ENCODE assay signal across 15 cellular contexts in genomic region chr16:15605869-15606520, GRCh38. TPM values are rescaled to one million over a fixed set of nuclear protein-coding genes. Genes with fewer than 3 reads are reported as not detected.
DNase-seq lines count a peak whose midpoint lies in the region; ATAC-seq and TF ChIP-seq lines count a peak whose summit lies in the region.
"Had no signal": no experiment of that assay in that cellular context is flagged by ENCODE, and none has a peak within 500 bp of the region (broad histone marks: within the 10 kb centered on the region; RNA-seq: fewer than 3 reads in every experiment).

No MANE protein-coding gene starts in this region.

- H3K27me3 Mint-ChIP-seq in CD14-positive monocyte (ENCODE audit: low read depth in 3 of 3), result no peaks in the 10 kb centered on the region
- H3K27me3 Mint-ChIP-seq in activated naive CD8-positive, alpha-beta T cell treated with anti-CD3 and anti-CD28 coated beads, Interleukin-2, amount 10 ng/mL, durations not matched to agents 7 days and 5 days, result no peaks in the 10 kb centered on the region
- H3K27me3 Mint-ChIP-seq in naive B cell, result no peaks in the 10 kb centered on the region

- intact Hi-C loops in CD14-positive monocyte (cut with micrococcal nuclease) (no loop called here), breast epithelium (cut with DNase I; ENCODE audit: low total_unique reads) (no loop called here)

- no peak for TF ChIP-seq CTCF in CD14-positive monocyte (IDR thresholded peaks at IDR 0.05)
- no peak for TF ChIP-seq CTCF in breast epithelium (IDR thresholded peaks at IDR 0.05)

- H3K4me3 Mint-ChIP-seq in CD14-positive monocyte (no peak overlapping the region), naive B cell (no peak overlapping the region)
- H3K4me3 Mint-ChIP-seq in activated naive CD8-positive, alpha-beta T cell treated with anti-CD3 and anti-CD28 coated beads, Interleukin-2, amount 10 ng/mL, durations not matched to agents 7 days and 5 days, result peak overlapping the region; percentile 4

- no peak overlapping the region for H3K4me3 ChIP-seq in breast epithelium
- H3K4me3 ChIP-seq: body of pancreas, transverse colon had no signal

- ATAC-seq in activated naive CD8-positive, alpha-beta T cell treated with anti-CD3 and anti-CD28 coated beads, Interleukin-2, amount 10 ng/mL, durations not matched to agents 7 days and 5 days (ENCODE audit: low read depth), result no peak
- no peak for ATAC-seq in naive B cell (ENCODE audit: low read depth in 2 of 2)
- no peak for ATAC-seq in GM18867 (IDR thresholded peaks at IDR 0.05; ENCODE audit: unreplicated experiment)
- ATAC-seq: body of pancreas, SK-N-SH treated with all-trans-retinoic acid at 6 μM for 48 hours had no signal

- no peaks in the 10 kb centered on the region for H3K27me3 ChIP-seq in breast epithelium
- H3K27me3 ChIP-seq: body of pancreas, transverse colon had no signal

- H3K36me3 ChIP-seq in breast epithelium, result peaks cover 15% of the 10 kb centered on the region

- no peak for DNase-seq in CD14-positive monocyte (ENCODE audit: low spot score)
- DNase-seq in NCI-H2227 (lab: John Stamatoyannopoulos, UW; ENCODE audit: unreplicated experiment), result peak; percentile 80
- no peak for DNase-seq in activated naive CD8-positive, alpha-beta T cell treated with anti-CD3 and anti-CD28 coated beads, Interleukin-2, amount 10 ng/mL, durations not matched to agents 7 days and 5 days
- no peak for DNase-seq in naive B cell
- no peak for DNase-seq in RKO (ENCODE audit: low spot score)
- no peak for DNase-seq in activated CD8-positive, alpha-beta memory T cell treated with anti-CD3 and anti-CD28 coated beads for 24 hours
- DNase-seq in breast epithelium (ENCODE audit: low spot score in 2 of 2), result no peak
- DNase-seq: activated T-cell treated with anti-CD3 and anti-CD28 coated beads, Interleukin-2, amount 50 U/mL, for 1 hour; body of pancreas; MM.1S; NCI-H226; OCI-M1; transverse colon had no signal

- H3K4me1 ChIP-seq in breast epithelium, result no peaks in the 10 kb centered on the region
- H3K4me1 ChIP-seq: body of pancreas had no signal

- H3K9me3 ChIP-seq in breast epithelium, result no peaks in the 10 kb centered on the region
- H3K9me3 ChIP-seq: body of pancreas, transverse colon had no signal

- no peak for TF ChIP-seq POLR2A in breast epithelium (IDR thresholded peaks at IDR 0.05)

- no peak overlapping the region for H3K27ac ChIP-seq in breast epithelium
- H3K27ac ChIP-seq: body of pancreas had no signal

- POLR2A ChIA-PET in activated naive CD8-positive, alpha-beta T cell treated with anti-CD3 and anti-CD28 coated beads, Interleukin-2, amount 10 ng/mL, durations not matched to agents 7 days and 5 days (lab: Charles Lee), result no interaction called here

- H3K27ac Mint-ChIP-seq in CD14-positive monocyte (peak overlapping the region in 6 of 7 donors; percentile 35 to 96 (median 90)), naive B cell (peak overlapping the region in 4 of 6 donors; percentile 17 to 88 (median 78))
- H3K27ac Mint-ChIP-seq in activated naive CD8-positive, alpha-beta T cell treated with anti-CD3 and anti-CD28 coated beads, Interleukin-2, amount 10 ng/mL, durations not matched to agents 7 days and 5 days, result peak overlapping the region; percentile 64

- H3K36me3 Mint-ChIP-seq in CD14-positive monocyte, result peaks cover 95 to 99% of the 10 kb centered on the region in 2 donors
- H3K36me3 Mint-ChIP-seq in activated naive CD8-positive, alpha-beta T cell treated with anti-CD3 and anti-CD28 coated beads, Interleukin-2, amount 10 ng/mL, durations not matched to agents 7 days and 5 days, result peaks cover 51% of the 10 kb centered on the region
- peaks cover 52 to 53% of the 10 kb centered on the region in 2 donors for H3K36me3 Mint-ChIP-seq in naive B cell

- H3K9me3 Mint-ChIP-seq in CD14-positive monocyte (peaks cover 0 to 1% (median 0%) of the 10 kb centered on the region in 7 donors), naive B cell (no peaks in the 10 kb centered on the region)
- no peaks in the 10 kb centered on the region for H3K9me3 Mint-ChIP-seq in activated naive CD8-positive, alpha-beta T cell treated with anti-CD3 and anti-CD28 coated beads, Interleukin-2, amount 10 ng/mL, durations not matched to agents 7 days and 5 days

- H3K4me1 Mint-ChIP-seq in CD14-positive monocyte (peaks cover 28% of the 10 kb centered on the region), naive B cell (peaks cover 0 to 23% (median 23%) of the 10 kb centered on the region in 3 donors)
- H3K4me1 Mint-ChIP-seq in activated naive CD8-positive, alpha-beta T cell treated with anti-CD3 and anti-CD28 coated beads, Interleukin-2, amount 10 ng/mL, durations not matched to agents 7 days and 5 days, result peaks cover 11% of the 10 kb centered on the region

RNA-seq across cellular contexts. Expression of gene MARF1, which starts 37.0 kb away (rescaled TPM):
- polyA plus RNA-seq in CD14-positive monocyte (1 to 10 TPM; 5.7 to 9.8 TPM), naive B cell (ENCODE audit: low read depth in 6 of 6) (10 to 100 TPM; 28.6 to 54.3 (median 34.5) TPM)
- 100 to 1,000 TPM; 111 to 114 TPM for total RNA-seq in activated naive CD8-positive, alpha-beta T cell treated with anti-CD3 and anti-CD28 coated beads, Interleukin-2, amount 10 ng/mL, durations not matched to agents 7 days and 5 days
- total RNA-seq in breast epithelium, result 10 to 100 TPM; 42.9 to 49.3 (median 47.5) TPM

RNA-seq across cellular contexts. Expression of gene NDE1, which starts 44.0 kb away (rescaled TPM):
- polyA plus RNA-seq in CD14-positive monocyte (10 to 100 TPM; 26.0 to 28.0 TPM), naive B cell (ENCODE audit: low read depth in 6 of 6) (10 to 100 TPM; 12.8 to 65.6 (median 38.0) TPM)
- total RNA-seq in activated naive CD8-positive, alpha-beta T cell treated with anti-CD3 and anti-CD28 coated beads, Interleukin-2, amount 10 ng/mL, durations not matched to agents 7 days and 5 days, result 100 to 1,000 TPM; 139 to 141 TPM
- total RNA-seq in breast epithelium, result 10 to 100 TPM; 19.0 to 34.7 (median 34.1) TPM
